19 cellular contexts compared by ENCODE assay signal in genomic region chr9:73575661-73576060, GRCh38.
"Had no signal": no experiment of that assay in that cellular context is flagged by ENCODE, and none has a peak within 500 bp of the region (broad histone marks: within the 10 kb centered on the region; RNA-seq: fewer than 3 reads in every experiment).

No MANE protein-coding gene starts in this region.

- H3K27ac ChIP-seq: HL-60, SJCRH30 had no signal

- ATAC-seq: SK-N-SH treated with all-trans-retinoic acid at 6 μM for 48 hours had no signal

- H3K4me1 ChIP-seq: SJCRH30 had no signal

- H3K36me3 ChIP-seq: SJCRH30 had no signal

- H3K9me3 ChIP-seq: SJCRH30 had no signal

- H3K4me3 ChIP-seq: SJCRH30 had no signal

- DNase-seq: Karpas-422, KG1, MM.1S, NCI-H1048, NCI-H1436 treated with DMSO at 0.1 percent for 48 hours, NCI-H1694, NCI-H187 treated with DMSO at 0.1 percent for 48 hours, NCI-H2029 treated with DMSO at 0.1 percent for 48 hours, NCI-H2171, NCI-H226, NCI-H510A, NCI-H524 treated with DMSO at 0.1 percent for 48 hours, NCI-H69, NCI-H774, RPMI8226, SHP77 treated with DMSO at 0.1 percent for 48 hours, SJCRH30 had no signal
